In the genomic region with DNA sequence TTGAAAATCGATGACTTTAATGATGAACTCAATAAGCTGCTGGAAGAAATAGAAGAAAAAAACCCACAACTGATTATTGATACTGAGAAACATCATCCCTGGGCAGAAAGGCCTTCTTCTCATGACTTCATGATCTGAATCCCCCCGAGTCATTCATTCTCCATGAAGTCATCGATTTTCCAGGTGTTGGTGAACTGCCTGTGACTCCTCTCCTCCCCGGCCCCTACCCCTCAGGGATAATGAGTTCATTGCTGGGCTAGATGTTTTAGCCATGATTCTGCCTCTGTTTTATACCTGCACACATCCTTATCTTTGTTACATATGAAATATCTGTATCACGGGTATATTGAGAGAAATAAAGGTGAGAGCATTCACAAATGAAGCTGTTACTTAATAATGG, we compare ENCODE assay signal across 35 cellular contexts. TPM values are rescaled to one million over a fixed set of nuclear protein-coding genes. Genes with fewer than 3 reads are reported as not detected.
"Had no signal": no experiment of that assay in that cellular context is flagged by ENCODE, and none has a peak within 500 bp of the region (broad histone marks: within the 10 kb centered on the region; RNA-seq: fewer than 3 reads in every experiment).

No MANE protein-coding gene starts in this region.

- DNase-seq: colonic mucosa; cortex of kidney; effector CD8-positive, alpha-beta T cell; effector memory CD8-positive, alpha-beta T cell; foreskin fibroblast; foreskin melanocyte; gastrocnemius medialis; glutamatergic neuron; head of caudate nucleus; heart right ventricle; hippocampal formation; left cardiac atrium; left lung; left ventricle myocardium superior; lower lobe of right lung; mucosa of descending colon; naive B cell; naive thymus-derived CD8-positive, alpha-beta T cell had no signal

- H3K4me1 ChIP-seq: colonic mucosa, esophagus muscularis mucosa, gastrocnemius medialis, left lung, lower lobe of right lung had no signal

- H3K9me3 ChIP-seq: colonic mucosa, esophagus muscularis mucosa, gastrocnemius medialis, mucosa of descending colon had no signal

- H3K27me3 ChIP-seq: colonic mucosa had no signal

- FAIRE-seq: endothelial cell of umbilical vein, islet of Langerhans, keratinocyte had no signal

- H3K27ac ChIP-seq: colonic mucosa, esophagus muscularis mucosa, gastrocnemius medialis, heart right ventricle, left lung, lower lobe of right lung had no signal

- H3K27ac Mint-ChIP-seq: dendritic cell treated with granulocyte-macrophage colony-stimulating factor and Interleukin-4, amounts not matched to agents 40 ng/mL and 50 ng/mL, for 4 days; effector memory CD8-positive, alpha-beta T cell; memory B cell; mesothelial cell of epicardium; naive B cell had no signal

- H3K4me1 Mint-ChIP-seq: memory B cell had no signal

- H3K4me3 ChIP-seq: colonic mucosa, esophagus muscularis mucosa, gastrocnemius medialis, heart right ventricle, left lung, lower lobe of right lung, mucosa of descending colon had no signal

- H3K4me3 Mint-ChIP-seq: dendritic cell treated with granulocyte-macrophage colony-stimulating factor and Interleukin-4, amounts not matched to agents 40 ng/mL and 50 ng/mL, for 4 days; effector memory CD8-positive, alpha-beta T cell; memory B cell; mesothelial cell of epicardium; naive B cell; naive thymus-derived CD8-positive, alpha-beta T cell had no signal

- H3K36me3 ChIP-seq: colonic mucosa, esophagus muscularis mucosa, gastrocnemius medialis, heart right ventricle, left lung, lower lobe of right lung had no signal

RNA-seq across cellular contexts. Expression of gene NLRP2, which starts 34.6 kb away (rescaled TPM):
- total RNA-seq: dermis microvascular lymphatic vessel endothelial cell, myocyte had no signal

RNA-seq across cellular contexts. Expression of gene GP6, which starts 37.3 kb away (rescaled TPM):
- total RNA-seq: chondrocyte, dermis microvascular lymphatic vessel endothelial cell, epithelial cell of proximal tubule, glomerular endothelial cell, left ventricle myocardium superior, lung microvascular endothelial cell, myocyte had no signal

RNA-seq across cellular contexts. Expression of gene NLRP7, which starts 53.4 kb away (rescaled TPM):
- total RNA-seq: chondrocyte; colonic mucosa; dermis microvascular lymphatic vessel endothelial cell; endothelial cell of umbilical vein; epithelial cell of proximal tubule; esophagus muscularis mucosa; gastrocnemius medialis; glomerular endothelial cell; heart right ventricle; kidney epithelial cell; left cardiac atrium; left ventricle myocardium superior; lower leg skin; lung microvascular endothelial cell; mesenteric fat pad; mesothelial cell of epicardium; myocyte; naive thymus-derived CD8-positive, alpha-beta T cell had no signal
- polyA plus RNA-seq: endothelial cell of umbilical vein, esophagus, heart right ventricle, keratinocyte had no signal
